ENCODE assay signal across 9 cellular contexts in genomic region chr9:34990908-34991832, GRCh38.
A peak's percentile ranks its signal among the peaks of the same experiment; 100 is the strongest.
DNase-seq lines count a peak whose midpoint lies in the region; FAIRE-seq and TF ChIP-seq lines count a peak whose summit lies in the region.
"Had no signal": no experiment of that assay in that cellular context is flagged by ENCODE, and none has a peak within 500 bp of the region (broad histone marks: within the 10 kb centered on the region; RNA-seq: fewer than 3 reads in every experiment).

No MANE protein-coding gene starts in this region.

- no peaks in the 10 kb centered on the region for H3F3A ChIP-seq in Loucy (ENCODE audit: low read depth)

- no peaks in the 10 kb centered on the region for H3K9me3 ChIP-seq in BLaER1 treated with 17β-estradiol and CSF1 and Interleukin-3, amounts not matched to agents 10 nM and 100 nM (replicated peaks in 1 of 11)
- H3K9me3 ChIP-seq in Loucy (ENCODE audit: insufficient read depth, low read depth, low read length): no peaks in the 10 kb centered on the region
- H3K9me3 ChIP-seq in endocrine pancreas (ENCODE audit: control insufficient read depth, low read length): no peaks in the 10 kb centered on the region
- H3K9me3 ChIP-seq in neuron (ENCODE audit: low read length): no peaks in the 10 kb centered on the region

- H3K4me2 ChIP-seq in BLaER1 treated with 17β-estradiol and CSF1 and Interleukin-3, amounts not matched to agents 10 nM and 100 nM: peak overlapping the region; percentile 90 to 99 (median 94)
- H3K4me2 ChIP-seq in Loucy (ENCODE audit: low read depth, low read length, poor library complexity, severe bottlenecking): peak overlapping the region; percentile 86

- H3K9me2 ChIP-seq in Loucy (replicated peaks; ENCODE audit: low read depth, low read length): no peaks in the 10 kb centered on the region

- peak overlapping the region in 6 of 11 experiments; percentile 37 to 97 (median 72); a peak in 8 of 22 replicates for H3K27ac ChIP-seq in BLaER1 treated with 17β-estradiol and CSF1 and Interleukin-3, amounts not matched to agents 10 nM and 100 nM

- no peak for DNase-seq in middle frontal gyrus (ENCODE audit: extremely low spot score, low spot score)
- no peak for DNase-seq in SHP77 (lab: John Stamatoyannopoulos, UW)
- DNase-seq in activated CD8-positive, alpha-beta memory T cell treated with anti-CD3 and anti-CD28 coated beads for 24 hours: no peak
- no peak for DNase-seq in GM19239 (ENCODE audit: insufficient read length, low spot score)
- DNase-seq: NCI-H446 had no signal

- peaks cover under 1 to 18% (median 4%) of the 10 kb centered on the region in 11 experiments; a peak in 18 of 22 replicates for H3K36me3 ChIP-seq in BLaER1 treated with 17β-estradiol and CSF1 and Interleukin-3, amounts not matched to agents 10 nM and 100 nM
- no peaks in the 10 kb centered on the region for H3K36me3 ChIP-seq in Loucy (ENCODE audit: insufficient read depth, low read length)
- H3K36me3 ChIP-seq in endocrine pancreas (ENCODE audit: control insufficient read depth, insufficient read depth, low read length): no peaks in the 10 kb centered on the region
- peaks cover 16% of the 10 kb centered on the region for H3K36me3 ChIP-seq in neuron (ENCODE audit: insufficient read depth, low read length)

- H2AFZ ChIP-seq in Loucy (ENCODE audit: low read length): no peak overlapping the region
- no peak overlapping the region for H2AFZ ChIP-seq in neuron (ENCODE audit: low read depth, low read length)

- peaks cover 7% of the 10 kb centered on the region; the same call in 1 of the 2 replicates for H3K79me2 ChIP-seq in Loucy (ENCODE audit: insufficient read depth, low read length)

- no peaks in the 10 kb centered on the region for H3K27me3 ChIP-seq in BLaER1 treated with 17β-estradiol and CSF1 and Interleukin-3, amounts not matched to agents 10 nM and 100 nM
- H3K27me3 ChIP-seq in Loucy (ENCODE audit: insufficient read depth, low read length, poor library complexity, severe bottlenecking) (no peaks in the 10 kb centered on the region), endocrine pancreas (ENCODE audit: control insufficient read depth, insufficient read depth, low read length) (no peaks in the 10 kb centered on the region), neuron (ENCODE audit: insufficient read depth, low read length) (no peaks in the 10 kb centered on the region)

- peak overlapping the region in 7 of 10 experiments; percentile 73 to 93 (median 83); a peak in 8 of 20 replicates for H3K4me3 ChIP-seq in BLaER1 treated with 17β-estradiol and CSF1 and Interleukin-3, amounts not matched to agents 10 nM and 100 nM
- peak overlapping the region; percentile 82 for H3K4me3 ChIP-seq in Loucy (ENCODE audit: low read length, poor library complexity, severe bottlenecking)
- no peak overlapping the region for H3K4me3 ChIP-seq in endocrine pancreas (ENCODE audit: control insufficient read depth, insufficient read depth, low read length)
- H3K4me3 ChIP-seq in neuron (ENCODE audit: low read length): peak overlapping the region; percentile 77

- no peak for FAIRE-seq in GM19239 (lab: Jason Lieb, UNC)

- H3K4me1 ChIP-seq in BLaER1 treated with 17β-estradiol and CSF1 and Interleukin-3, amounts not matched to agents 10 nM and 100 nM: peaks cover 64 to 87% (median 81%) of the 10 kb centered on the region in 10 experiments
- H3K4me1 ChIP-seq in Loucy (ENCODE audit: insufficient read depth, low read length, poor library complexity, severe bottlenecking): peaks cover 72% of the 10 kb centered on the region
- H3K4me1 ChIP-seq in endocrine pancreas (ENCODE audit: control insufficient read depth, insufficient read depth, low read length): no peaks in the 10 kb centered on the region
- H3K4me1 ChIP-seq in neuron (ENCODE audit: insufficient read depth, low read length): peaks cover 42% of the 10 kb centered on the region

- H3K9ac ChIP-seq in BLaER1 treated with 17β-estradiol and CSF1 and Interleukin-3, amounts not matched to agents 10 nM and 100 nM: peak overlapping the region in 5 of 11 experiments; percentile 65 to 98 (median 91); a peak in 7 of 22 replicates
- H3K9ac ChIP-seq in Loucy (ENCODE audit: low read depth, low read length, poor library complexity, severe bottlenecking) (peak overlapping the region; percentile 79), endocrine pancreas (ENCODE audit: control insufficient read depth, insufficient read depth, low read length) (peak overlapping the region; percentile 84)

- no peak for TF ChIP-seq CTCF in Loucy (conservative IDR thresholded peaks at IDR 0.05; ENCODE audit: low read length)

- peaks cover 0 to 12% (median 0%) of the 10 kb centered on the region in 11 experiments; a peak in 4 of 22 replicates for H4K20me1 ChIP-seq in BLaER1 treated with 17β-estradiol and CSF1 and Interleukin-3, amounts not matched to agents 10 nM and 100 nM
- H4K20me1 ChIP-seq in Loucy (ENCODE audit: insufficient read depth, low read length, poor library complexity, severe bottlenecking): no peaks in the 10 kb centered on the region
